8 cellular contexts compared by ENCODE assay signal in the genomic region with DNA sequence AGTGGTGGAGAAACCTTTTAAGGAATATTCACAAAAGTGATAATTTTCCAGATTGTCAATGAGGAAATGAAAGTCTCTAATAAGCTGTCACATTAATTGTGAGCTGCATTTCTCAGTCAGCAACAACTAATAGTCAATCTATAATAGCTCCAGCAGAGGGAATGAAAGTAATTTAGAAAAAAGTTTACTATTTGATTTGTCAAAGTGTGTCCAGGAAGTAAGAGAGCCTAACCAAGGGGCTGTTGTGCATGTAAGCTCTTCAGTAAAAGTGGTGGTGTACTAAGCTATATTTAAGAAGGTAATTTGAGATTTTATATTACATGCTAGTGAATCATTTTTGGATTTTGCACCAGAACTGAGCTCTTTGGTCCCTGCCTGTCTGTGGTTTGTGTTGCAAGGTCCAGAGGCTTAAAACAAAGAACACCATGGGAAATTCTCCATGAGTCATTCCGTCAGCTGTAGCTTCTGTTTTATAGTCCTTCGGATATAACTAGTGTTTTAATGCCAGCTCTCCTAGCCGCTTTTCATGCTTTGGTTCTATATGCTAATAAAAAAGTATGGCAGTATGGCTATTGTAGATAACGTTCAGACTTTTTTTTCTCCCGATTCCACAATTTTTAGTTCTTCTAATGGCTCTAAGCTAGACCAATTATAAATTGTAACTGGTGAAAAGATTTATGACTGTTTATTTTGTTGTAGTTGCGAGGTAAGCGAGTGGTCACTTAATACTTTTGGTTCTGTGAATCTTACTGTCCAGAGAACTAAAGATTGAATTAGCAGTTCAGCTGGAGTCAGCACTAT.
DNase-seq lines count a peak whose midpoint lies in the region; ATAC-seq and TF ChIP-seq lines count a peak whose summit lies in the region.

No MANE protein-coding gene starts in this region.

- CTCF ChIA-PET in IMR-90 (lab: Yijun Ruan, JAX): interaction anchor here (0.6 kb wide), 2 partner anchors 15 to 98 kb away, joined by 3 to 6 read pairs; no protein-coding TSS in a partner anchor

- no peak overlapping the region for H2AK5ac ChIP-seq in IMR-90 (ENCODE audit: low read depth, low read length)

- peaks cover 12 to 59% of the 10 kb centered on the region in 2 experiments for H3K79me1 ChIP-seq in IMR-90 (ENCODE audit: low read depth in 1 of 2, low read length in 2 of 2)

- ATAC-seq in IMR-90 (ENCODE audit: low read depth): peak; percentile 86
- peak; percentile 95 for ATAC-seq in left lobe of liver

- WGBS in IMR-90 (ENCODE audit: extremely low coverage in 2 of 2, insufficient read length in 1 of 2), 2 experiments: no CpG with 5 or more reads among the region's 7 CpGs

- no TSS peak for BruUV-seq in IMR-90 (replicated peaks; lab: Mats Ljungman, UMichigan)

- H3K18ac ChIP-seq in IMR-90 (ENCODE audit: low read depth, low read length): peak overlapping the region; percentile 38; the same call in 1 of the 2 replicates

- H3K23ac ChIP-seq in IMR-90 (ENCODE audit: low read depth, low read length): no peak overlapping the region

- peak overlapping the region; percentile 69 for H3K4me3 ChIP-seq in ACC112 (ENCODE audit: low read depth, low read length)
- H3K4me3 ChIP-seq in IMR-90 (ENCODE audit: insufficient read depth, low read depth, low read length): peak overlapping the region; percentile 13; the same call in 1 of the 2 replicates
- H3K4me3 ChIP-seq in astrocyte of the spinal cord (ENCODE audit: low read depth, low read length): peak overlapping the region; percentile 35
- H3K4me3 ChIP-seq in BE2C (ENCODE audit: low read depth, low read length): no peak overlapping the region

- H3K9me3 ChIP-seq in IMR-90 (ENCODE audit: control insufficient read depth, insufficient read depth, low read length) (no peaks in the 10 kb centered on the region), BE2C (no peaks in the 10 kb centered on the region)

- H2AFZ ChIP-seq in ACC112 (ENCODE audit: low read length, unreplicated experiment) (no peak overlapping the region), IMR-90 (replicated peaks; ENCODE audit: low read length, poor library complexity) (no peak overlapping the region)

- DNase-seq in IMR-90 (peak; percentile 99), astrocyte of the spinal cord (ENCODE audit: low read depth, low spot score) (peak; percentile 98), left lobe of liver (ENCODE audit: low spot score) (no peak), HuH-7 (ENCODE audit: low spot score) (no peak), BE2C (no peak), COR-L47 (lab: John Stamatoyannopoulos, UW) (no peak), inferior parietal cortex (ENCODE audit: extremely low spot score) (no peak)

- H3K9me1 ChIP-seq in IMR-90 (ENCODE audit: insufficient read depth, low read length): peaks cover 3% of the 10 kb centered on the region; the same call in 1 of the 2 replicates

- H3K27me3 ChIP-seq in ACC112 (ENCODE audit: insufficient read depth, low read length): no peaks in the 10 kb centered on the region
- no peaks in the 10 kb centered on the region for H3K27me3 ChIP-seq in IMR-90 (ENCODE audit: control insufficient read depth, insufficient read depth, low read length)
- no peaks in the 10 kb centered on the region for H3K27me3 ChIP-seq in BE2C

- peaks cover 76% of the 10 kb centered on the region for H4K20me1 ChIP-seq in IMR-90 (ENCODE audit: insufficient read depth, low read length)

- peaks cover 71% of the 10 kb centered on the region for H3K79me2 ChIP-seq in ACC112 (ENCODE audit: control insufficient read depth, insufficient read depth, low read length, unreplicated experiment)

- H3K36me3 ChIP-seq in ACC112 (ENCODE audit: insufficient read depth, low read length) (no peaks in the 10 kb centered on the region), IMR-90 (ENCODE audit: control insufficient read depth, insufficient read depth, low read length) (no peaks in the 10 kb centered on the region), BE2C (no peaks in the 10 kb centered on the region)

- no peak overlapping the region for H2BK120ac ChIP-seq in IMR-90 (ENCODE audit: low read depth, low read length)

- TF ChIP-seq RAD21 in IMR-90 (IDR thresholded peaks at IDR 0.05; ENCODE audit: low read length): 0 out of 2 replicates have a peak, but pooled peaks have one; percentile 6

- no peak overlapping the region for H2BK15ac ChIP-seq in IMR-90 (ENCODE audit: low read depth, low read length)

- no peak overlapping the region for H4K5ac ChIP-seq in IMR-90 (ENCODE audit: low read depth, low read length)

- in situ Hi-C loops in IMR-90 (cut with MboI; ENCODE audit: low sequenced_read_pairs) (no loop called here), astrocyte of the spinal cord (cut with HindIII; ENCODE audit: low sequenced_read_pairs) (no loop called here)

- H3K27ac ChIP-seq in ACC112 (ENCODE audit: low read depth, low read length) (peak overlapping the region; percentile 72), IMR-90 (ENCODE audit: insufficient read depth, low read length) (no peak overlapping the region)

- TF ChIP-seq CTCF in IMR-90 (conservative IDR thresholded peaks at IDR 0.05; ENCODE audit: low read depth, low read length) (no peak), astrocyte of the spinal cord (IDR thresholded peaks at IDR 0.05; ENCODE audit: low read depth, low read length) (no peak), BE2C (IDR thresholded peaks at IDR 0.05; ENCODE audit: low read depth, low read length) (no peak)

- peak overlapping the region; percentile 88 for H2BK5ac ChIP-seq in IMR-90 (ENCODE audit: low read depth, low read length, poor library complexity, severe bottlenecking)

- no peak overlapping the region for H4K91ac ChIP-seq in IMR-90 (ENCODE audit: insufficient read depth, low read depth, low read length)

- H3K4me2 ChIP-seq in IMR-90 (ENCODE audit: low read depth, low read length): peak overlapping the region; percentile 83

- dilution Hi-C loops in IMR-90 (cut with HindIII; ENCODE audit: low sequenced_read_pairs, unreplicated experiment): no loop called here

- H3K4ac ChIP-seq in IMR-90 (ENCODE audit: low read depth, low read length): no peak overlapping the region

- H4K8ac ChIP-seq in IMR-90 (ENCODE audit: low read depth in 2 of 2, low read length in 2 of 2): no peak overlapping the region

- H3K14ac ChIP-seq in IMR-90 (replicated peaks; ENCODE audit: low read depth, low read length): no peak overlapping the region

- intact Hi-C loops in IMR-90 (cut with micrococcal nuclease): loop anchor here (2.0 kb wide), 1 partner anchor 64 kb away; a partner anchor contains a TSS

- peaks cover 27% of the 10 kb centered on the region for H3K4me1 ChIP-seq in ACC112 (ENCODE audit: control insufficient read depth, insufficient read depth, low read length, unreplicated experiment)
- peaks cover 3% of the 10 kb centered on the region; the same call in 1 of the 2 replicates for H3K4me1 ChIP-seq in IMR-90 (ENCODE audit: control insufficient read depth, insufficient read depth, low read length)
- no peaks in the 10 kb centered on the region; the same call in 1 of the 2 replicates for H3K4me1 ChIP-seq in BE2C

- H3K9ac ChIP-seq in IMR-90 (ENCODE audit: low read depth, low read length): peak overlapping the region; percentile 37; the same call in 1 of the 2 replicates

- no peak overlapping the region for H3K56ac ChIP-seq in IMR-90 (ENCODE audit: extremely low read depth, insufficient read depth, low read length)

- no peak overlapping the region for H2AK9ac ChIP-seq in IMR-90 (replicated peaks; ENCODE audit: low read depth, low read length, poor library complexity)

- no peak for TF ChIP-seq POLR2A in IMR-90 (IDR thresholded peaks at IDR 0.05; ENCODE audit: low read depth, low read length)

- POLR2A ChIA-PET in IMR-90 (lab: Charles Lee; ENCODE audit: unreplicated experiment): no interaction called here

- no peak overlapping the region for H2BK20ac ChIP-seq in IMR-90 (ENCODE audit: low read depth, low read length)

TF ChIP-seq in IMR-90, 13 proteins besides CTCF, POLR2A, EP300 and RAD21:
- TF ChIP-seq CEBPB (IDR thresholded peaks at IDR 0.05; ENCODE audit: low read depth, low read length) (peak; percentile 98), CHD1 (IDR thresholded peaks at IDR 0.05; ENCODE audit: low read depth, low read length) (no peak), RCOR1 (IDR thresholded peaks at IDR 0.05; ENCODE audit: insufficient replicate concordance, low read length) (peak; percentile 70), MAFK (IDR thresholded peaks at IDR 0.05; ENCODE audit: low read depth, low read length) (peak; percentile 45; the same call in 1 of the 2 replicates), BHLHE40 (IDR thresholded peaks at IDR 0.05; ENCODE audit: low read depth, low read length) (peak; percentile 42; the same call in 1 of the 2 replicates), SMC3 (IDR thresholded peaks at IDR 0.05; ENCODE audit: low read depth, low read length) (0 out of 2 replicates have a peak, but pooled peaks have one; percentile 15), FOS (IDR thresholded peaks at IDR 0.05; ENCODE audit: low read depth, low read length) (peak; percentile 93), MXI1 (IDR thresholded peaks at IDR 0.05; ENCODE audit: borderline replicate concordance, low read depth, low read length) (no peak), MAZ (IDR thresholded peaks at IDR 0.05; ENCODE audit: borderline replicate concordance, low read depth, low read length) (no peak)
- TF ChIP-seq, protein P1, sequence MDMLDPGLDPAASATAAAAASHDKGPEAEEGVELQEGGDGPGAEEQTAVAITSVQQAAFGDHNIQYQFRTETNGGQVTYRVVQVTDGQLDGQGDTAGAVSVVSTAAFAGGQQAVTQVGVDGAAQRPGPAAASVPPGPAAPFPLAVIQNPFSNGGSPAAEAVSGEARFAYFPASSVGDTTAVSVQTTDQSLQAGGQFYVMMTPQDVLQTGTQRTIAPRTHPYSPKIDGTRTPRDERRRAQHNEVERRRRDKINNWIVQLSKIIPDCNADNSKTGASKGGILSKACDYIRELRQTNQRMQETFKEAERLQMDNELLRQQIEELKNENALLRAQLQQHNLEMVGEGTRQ (IDR thresholded peaks at IDR 0.05; ENCODE audit: low read depth, low read length): no peak

Comparison
In these comparisons a context has a peak if more than half of its experiments do, and no peak if none do; other contexts are left out.
1. DNase-seq: peak in IMR-90 (single experiment) and astrocyte of the spinal cord (single experiment); none in left lobe of liver (single experiment), HuH-7 (single experiment), BE2C (single experiment), COR-L47 (single experiment) and inferior parietal cortex (single experiment).